Comparison of ENCODE assay signal across 3 cellular contexts in genomic region chr14:80543211-80543610, GRCh38.
"Had no signal": no experiment of that assay in that cellular context is flagged by ENCODE, and none has a peak within 500 bp of the region (broad histone marks: within the 10 kb centered on the region; RNA-seq: fewer than 3 reads in every experiment).

No MANE protein-coding gene starts in this region.

- H3K4me3 ChIP-seq: GM12878 had no signal

- DNase-seq: GDM1, GF-D8 had no signal

- ATAC-seq: GM12878 had no signal
